In the genomic region with DNA sequence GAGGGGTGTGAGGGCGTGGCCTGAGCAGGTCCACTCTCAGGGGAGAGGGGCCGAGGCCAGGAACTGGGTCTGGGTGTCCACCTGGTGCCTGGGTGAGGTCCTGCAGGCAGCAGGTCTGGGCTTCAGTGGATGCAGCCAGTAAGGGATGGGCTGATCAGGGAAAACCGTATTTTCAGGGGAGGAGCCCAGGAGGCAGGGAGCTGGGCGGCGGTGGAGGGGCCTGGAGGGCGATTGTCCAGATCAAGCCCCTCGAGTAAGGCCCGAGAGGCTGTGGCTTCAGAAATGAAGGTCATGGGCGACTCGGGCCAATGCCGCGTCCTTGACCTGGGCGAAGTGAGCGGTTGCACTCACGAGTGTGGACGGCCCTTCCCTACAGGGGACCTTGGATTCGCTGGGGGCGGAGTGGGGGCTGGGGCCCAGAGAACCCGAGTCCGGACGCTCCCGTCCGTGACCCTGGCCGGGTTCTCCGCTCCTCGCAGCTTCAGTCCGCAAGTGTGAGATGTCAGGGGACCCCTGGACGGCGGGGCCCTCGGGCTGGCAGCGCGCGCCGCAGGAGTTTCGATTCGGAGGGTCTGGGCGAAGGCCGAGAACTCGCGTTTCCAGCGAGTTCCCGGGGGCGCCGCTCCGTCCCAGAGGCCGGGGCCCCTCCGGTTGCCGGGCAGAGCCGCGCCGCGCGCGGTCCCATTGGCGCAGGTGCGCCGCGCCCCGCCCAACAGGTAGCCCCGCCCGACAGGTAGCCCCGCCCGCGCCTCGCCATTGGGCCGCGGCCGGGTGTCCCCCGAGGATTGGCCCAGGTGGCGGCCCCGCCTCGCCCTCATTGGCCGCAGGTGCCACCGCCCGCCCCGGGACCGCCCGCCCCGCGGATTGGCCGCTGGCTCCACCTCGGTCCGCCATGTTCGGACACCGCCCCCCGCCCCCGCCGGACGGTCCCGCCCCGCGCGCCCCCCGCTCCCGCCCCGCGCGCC, we compare ENCODE assay signal across 8 cellular contexts. TPM values are rescaled to one million over a fixed set of nuclear protein-coding genes. Genes with fewer than 3 reads are reported as not detected.
DNase-seq lines count a peak whose midpoint lies in the region; ATAC-seq and TF ChIP-seq lines count a peak whose summit lies in the region.

A gene (plus strand): TSS at position 895 of the 965 bp plus-strand sequence. CDS start 220 bp downstream, outside the sequence.

- WGBS in ovary, 3 donors: 1 to 2% (median 2%) methylated on average over 42 to 94 of the region's 98 CpGs
- 7% methylated on average over 26 of the region's 98 CpGs; no CpG with 5 or more reads in 1 of the 2 donors for WGBS in transverse colon (ENCODE audit: low coverage in 1 of 2), 2 donors

- peak within 1 kb of the TSS; percentile 77 for H3K4me3 Mint-ChIP-seq in activated T-helper 2 cell treated with anti-CD3 and anti-CD28 coated beads, Interferon-gamma antibody, Interleukin-2, Interleukin-4, amounts not matched to agents 10 μg/mL and 5 μg/mL and 100 μg/mL, durations not matched to agents 14 hours and 24 hours and 36 hours (ENCODE audit: low read depth)

- DNase-seq in GDM1 (lab: John Stamatoyannopoulos, UW): peak; percentile 84
- peak; percentile 94 to 98 (median 98) for DNase-seq in Peyer's patch
- DNase-seq in activated T-helper 2 cell treated with anti-CD3 and anti-CD28 coated beads, Interferon-gamma antibody, Interleukin-2, Interleukin-4, amounts not matched to agents 10 μg/mL and 5 μg/mL and 100 μg/mL, durations not matched to agents 14 hours and 24 hours and 36 hours (ENCODE audit: low spot score): peak; percentile 72
- DNase-seq in glomerular visceral epithelial cell (ENCODE audit: extremely low spot score): peak; percentile 95
- peak; percentile 51 to 76 (median 63) for DNase-seq in ovary
- peak; percentile 97 for DNase-seq in transverse colon

- H3K9me3 Mint-ChIP-seq in activated T-helper 2 cell treated with anti-CD3 and anti-CD28 coated beads, Interferon-gamma antibody, Interleukin-2, Interleukin-4, amounts not matched to agents 10 μg/mL and 5 μg/mL and 100 μg/mL, durations not matched to agents 14 hours and 24 hours and 36 hours: no peaks in the 10 kb centered on the region

- H3K27ac Mint-ChIP-seq in activated T-helper 2 cell treated with anti-CD3 and anti-CD28 coated beads, Interferon-gamma antibody, Interleukin-2, Interleukin-4, amounts not matched to agents 10 μg/mL and 5 μg/mL and 100 μg/mL, durations not matched to agents 14 hours and 24 hours and 36 hours: no peak within 1 kb of the TSS

- peaks cover 10% of the 10 kb centered on the region for H3K4me1 Mint-ChIP-seq in activated T-helper 2 cell treated with anti-CD3 and anti-CD28 coated beads, Interferon-gamma antibody, Interleukin-2, Interleukin-4, amounts not matched to agents 10 μg/mL and 5 μg/mL and 100 μg/mL, durations not matched to agents 14 hours and 24 hours and 36 hours (ENCODE audit: low read depth)

- H3K36me3 ChIP-seq in Peyer's patch: no peaks in the 10 kb centered on the region
- no peaks in the 10 kb centered on the region for H3K36me3 ChIP-seq in ovary
- no peaks in the 10 kb centered on the region for H3K36me3 ChIP-seq in transverse colon

- H3K27me3 ChIP-seq in Peyer's patch (no peaks in the 10 kb centered on the region), ovary (no peaks in the 10 kb centered on the region), transverse colon (peaks cover 44% of the 10 kb centered on the region)

- peak; percentile 10 to 65 (median 38) for TF ChIP-seq CTCF in Peyer's patch (IDR thresholded peaks at IDR 0.05)
- no peak for TF ChIP-seq CTCF in ovary (IDR thresholded peaks at IDR 0.05)
- peak; percentile 45 to 81 (median 49) for TF ChIP-seq CTCF in transverse colon (IDR thresholded peaks at IDR 0.05)

- TF ChIP-seq EP300 in ovary (IDR thresholded peaks at IDR 0.05): no peak
- no peak for TF ChIP-seq EP300 in transverse colon (IDR thresholded peaks at IDR 0.05; ENCODE audit: low read depth)

- in situ Hi-C loops in transverse colon (cut with MboI; ENCODE audit: low pct_ligation_motif_present in 1 of 4, low pct_unique_long_range_greater_than_20kb in 1 of 4, low sequenced_read_pairs in 3 of 4): loop anchor here in 3 of 4 donors (10.0 kb wide), 2 partner anchors 85 to 95 kb away; no protein-coding TSS in a partner anchor

- peaks cover 29% of the 10 kb centered on the region for H3K27me3 Mint-ChIP-seq in activated T-helper 2 cell treated with anti-CD3 and anti-CD28 coated beads, Interferon-gamma antibody, Interleukin-2, Interleukin-4, amounts not matched to agents 10 μg/mL and 5 μg/mL and 100 μg/mL, durations not matched to agents 14 hours and 24 hours and 36 hours (ENCODE audit: low read depth)

- peak; percentile 79 to 82 for TF ChIP-seq POLR2A in Peyer's patch (IDR thresholded peaks at IDR 0.05)
- no peak for TF ChIP-seq POLR2A in ovary (IDR thresholded peaks at IDR 0.05)
- peak; percentile 70 for TF ChIP-seq POLR2A in transverse colon (IDR thresholded peaks at IDR 0.05)

- H3K36me3 Mint-ChIP-seq in activated T-helper 2 cell treated with anti-CD3 and anti-CD28 coated beads, Interferon-gamma antibody, Interleukin-2, Interleukin-4, amounts not matched to agents 10 μg/mL and 5 μg/mL and 100 μg/mL, durations not matched to agents 14 hours and 24 hours and 36 hours (ENCODE audit: low read depth): no peaks in the 10 kb centered on the region

- peak within 1 kb of the TSS; percentile 80 to 96 (median 86) for H3K27ac ChIP-seq in Peyer's patch
- H3K27ac ChIP-seq in ovary: no peak within 1 kb of the TSS
- H3K27ac ChIP-seq in transverse colon: peak within 1 kb of the TSS; percentile 82 to 91 (median 86)

- H3K4me1 ChIP-seq in Peyer's patch: peaks cover 9 to 44% (median 19%) of the 10 kb centered on the region in 4 donors
- peaks cover 4% of the 10 kb centered on the region for H3K4me1 ChIP-seq in ovary (ENCODE audit: insufficient read depth)
- peaks cover 21 to 68% (median 50%) of the 10 kb centered on the region in 4 donors for H3K4me1 ChIP-seq in transverse colon

- peak; percentile 66 for ATAC-seq in HG03439 (IDR thresholded peaks at IDR 0.05; ENCODE audit: unreplicated experiment)
- ATAC-seq in HG02852 (IDR thresholded peaks at IDR 0.05; ENCODE audit: unreplicated experiment): no peak

- no peaks in the 10 kb centered on the region for H3K9me3 ChIP-seq in Peyer's patch
- H3K9me3 ChIP-seq in ovary: no peaks in the 10 kb centered on the region
- no peaks in the 10 kb centered on the region for H3K9me3 ChIP-seq in transverse colon

- intact Hi-C loops in activated T-helper 2 cell treated with anti-CD3 and anti-CD28 coated beads, Interferon-gamma antibody, Interleukin-2, Interleukin-4, amounts not matched to agents 10 μg/mL and 5 μg/mL and 100 μg/mL, durations not matched to agents 14 hours and 24 hours and 36 hours (cut with micrococcal nuclease): loop anchor here (5.0 kb wide), 1 partner anchor 107 kb away; no protein-coding TSS in a partner anchor
- intact Hi-C loops in ovary (cut with DNase I) (loop anchor here (5.0 kb wide), 4 partner anchors 87 to 107 kb away; no protein-coding TSS in a partner anchor), transverse colon (cut with DNase I; ENCODE audit: low total_unique reads) (no loop called here)

- H3K4me3 ChIP-seq in Peyer's patch: peak within 1 kb of the TSS; percentile 61 to 99 (median 81)
- H3K4me3 ChIP-seq in ovary: peak within 1 kb of the TSS; percentile 39
- H3K4me3 ChIP-seq in transverse colon: peak within 1 kb of the TSS; percentile 43 to 78 (median 72)

RNA-seq across cellular contexts. Expression of the gene that starts here (rescaled TPM):
- total RNA-seq in Peyer's patch (100 to 1,000 TPM in 2 of 4 donors, 10 to 100 TPM in 2; 51.2 to 105 (median 93.6) TPM), ovary (10 to 100 TPM in 1 of 7 donors, 1 to 10 TPM in 6; 3.4 to 16.1 (median 5.9) TPM), transverse colon (10 to 100 TPM; 48.6 to 96.7 (median 54.4) TPM)
- total RNA-seq in activated T-helper 2 cell treated with anti-CD3 and anti-CD28 coated beads, Interferon-gamma antibody, Interleukin-2, Interleukin-4, amounts not matched to agents 10 μg/mL and 5 μg/mL and 100 μg/mL, durations not matched to agents 14 hours and 24 hours and 36 hours: 3.6 and 4.5 TPM in 2 replicates
- 1 to 10 TPM; 3.6 to 5.3 TPM for polyA plus RNA-seq in ovary

Comparison
In these comparisons a context has a peak if more than half of its experiments do, and no peak if none do; other contexts are left out.
1. H3K27ac ChIP-seq: peak in Peyer's patch (4 of 4) and transverse colon (4 of 4); none in ovary (0 of 2).
2. CTCF ChIP-seq: peak in Peyer's patch (6 of 6) and transverse colon (5 of 5); none in ovary (0 of 3).
3. Peak in every context shown above with its lines, with median percentiles within 50 percentile points of each other: DNase-seq and H3K4me3 ChIP-seq.